Comparison of ENCODE assay signal across 8 cellular contexts in genomic region chr1:230979389-230979716, GRCh38. TPM values are rescaled to one million over a fixed set of nuclear protein-coding genes. Genes with fewer than 3 reads are reported as not detected.
DNase-seq lines count a peak whose midpoint lies in the region; ATAC-seq, FAIRE-seq and TF ChIP-seq lines count a peak whose summit lies in the region.

No MANE protein-coding gene starts in this region.

- H3K4me1 ChIP-seq in HepG2 (ENCODE audit: insufficient read depth, low read length) (peaks cover 21% of the 10 kb centered on the region), tibial artery (peaks cover 5 to 26% (median 15%) of the 10 kb centered on the region in 4 donors)

- in situ Hi-C loops in astrocyte of the cerebellum (cut with HindIII; ENCODE audit: low sequenced_read_pairs), result no loop called here
- in situ Hi-C loops in HepG2 (cut with HindIII; ENCODE audit: extremely low pct_ligation_motif_present, low pct_unique_long_range_greater_than_20kb), result no loop called here

- TSS peak; percentile 81 for BruUV-seq in HepG2 (replicated peaks; lab: Mats Ljungman, UMichigan)

- no peak for TF ChIP-seq RAD21 in HepG2 (CRISPR knock-in tag; IDR thresholded peaks at IDR 0.05)

- H3K9me3 Mint-ChIP-seq in activated CD8-positive, alpha-beta memory T cell treated with anti-CD3 and anti-CD28 coated beads, Interleukin-2, amount 10 ng/mL, durations not matched to agents 7 days and 5 days (ENCODE audit: low read depth), result no peaks in the 10 kb centered on the region

- no peaks in the 10 kb centered on the region for H3K27me3 Mint-ChIP-seq in activated CD8-positive, alpha-beta memory T cell treated with anti-CD3 and anti-CD28 coated beads, Interleukin-2, amount 10 ng/mL, durations not matched to agents 7 days and 5 days

- peak overlapping the region; percentile 81 for H3K4me2 ChIP-seq in HepG2 (ENCODE audit: low read depth, low read length)

- POLR2A ChIA-PET in HepG2 (lab: Yijun Ruan, JAX), result interaction anchor here (1.0 to 1.4 kb wide), 3 partner anchors 12 to 66 kb away, joined by 3 to 4 read pairs (median 3); no protein-coding TSS in a partner anchor

- H3K4me3 ChIP-seq in astrocyte of the cerebellum (ENCODE audit: low read depth, low read length) (peak overlapping the region; percentile 67), HepG2 (replicated peaks in 1 of 3; ENCODE audit: insufficient read depth in 1 of 3, low read depth in 2 of 3, low read length in 3 of 3) (peak overlapping the region; percentile 75 to 89 (median 87)), tibial artery (peak overlapping the region; percentile 85 to 95)

- TF ChIP-seq POLR2A in HepG2 (IDR thresholded peaks at IDR 0.05; ENCODE audit: insufficient read depth in 1 of 2, low read depth in 2 of 2, low read length in 2 of 2), result no peak

- TF ChIP-seq EP300 in HepG2 (IDR thresholded peaks at IDR 0.05; ENCODE audit: low read depth in 2 of 2, low read length in 2 of 2) (no peak), HepG2 (CRISPR knock-in tag; IDR thresholded peaks at IDR 0.05; ENCODE audit: borderline replicate concordance) (no peak)

- peaks cover 9% of the 10 kb centered on the region for H3K79me2 ChIP-seq in HepG2 (ENCODE audit: insufficient read depth, low read length)

- peak overlapping the region; percentile 88 for H3K27ac Mint-ChIP-seq in activated CD8-positive, alpha-beta memory T cell treated with anti-CD3 and anti-CD28 coated beads, Interleukin-2, amount 10 ng/mL, durations not matched to agents 7 days and 5 days

- intact Hi-C loops in HepG2 (cut with micrococcal nuclease; ENCODE audit: unreplicated experiment), result loop anchor here (1.0 to 10.0 kb wide), 6 partner anchors 62 to 337 kb away; partner anchors contain the start of genes AGT and COG2
- intact Hi-C loops in tibial artery (cut with DNase I; ENCODE audit: low total_unique reads), result loop anchor here (5.0 to 10.0 kb wide), 3 partner anchors 52 to 182 kb away; partner anchors contain the start of gene C1orf198

- peak overlapping the region; percentile 77 for H3K9ac ChIP-seq in HepG2 (ENCODE audit: insufficient read depth, low read depth, low read length)

- H3K27ac ChIP-seq in HepG2 (ENCODE audit: extremely low read length, insufficient read depth, low read length) (peak overlapping the region; percentile 54), tibial artery (peak overlapping the region; percentile 48 to 69)

- H3K27me3 ChIP-seq in HepG2 (ENCODE audit: control insufficient read depth in 1 of 2, insufficient read depth in 2 of 2, low read length in 2 of 2), result no peaks in the 10 kb centered on the region; a peak in 1 of 5 replicates
- no peaks in the 10 kb centered on the region for H3K27me3 ChIP-seq in tibial artery

- peaks cover 27% of the 10 kb centered on the region for H3K4me1 Mint-ChIP-seq in activated CD8-positive, alpha-beta memory T cell treated with anti-CD3 and anti-CD28 coated beads, Interleukin-2, amount 10 ng/mL, durations not matched to agents 7 days and 5 days

- H2AFZ ChIP-seq in HepG2 (ENCODE audit: low read length), result peak overlapping the region; percentile 67

- H3K36me3 ChIP-seq in HepG2 (replicated peaks in 1 of 2; ENCODE audit: control insufficient read depth in 1 of 2, insufficient read depth in 2 of 2, low read length in 2 of 2) (peaks cover 0 to 1% of the 10 kb centered on the region in 2 experiments; a peak in 1 of 5 replicates), tibial artery (peaks cover 0 to 18% (median 0%) of the 10 kb centered on the region in 3 donors)

- 2% methylated on average over 12 of the region's 12 CpGs for WGBS in HepG2 (ENCODE audit: low lambda C conversion rate)

- CTCF ChIA-PET in activated CD8-positive, alpha-beta memory T cell treated with anti-CD3 and anti-CD28 coated beads, Interleukin-2, amount 10 ng/mL, durations not matched to agents 7 days and 5 days (lab: Charles Lee), result interaction anchor here (1.0 to 2.7 kb wide), 10 partner anchors 9 to 86 kb away, joined by 3 to 14 read pairs (median 4); partner anchors contain the start of gene FAM89A
- CTCF ChIA-PET in HepG2 (lab: Yijun Ruan, JAX; ENCODE audit: low intra/inter-chr PET ratio, low total read pairs), result interaction anchor here (1.8 to 1.9 kb wide), 2 partner anchors 62 to 182 kb away, joined by 9 to 11 read pairs; no protein-coding TSS in a partner anchor

- no peak for FAIRE-seq in HepG2 (lab: Jason Lieb, UNC)

- TF ChIP-seq CTCF in astrocyte of the cerebellum (IDR thresholded peaks at IDR 0.05; ENCODE audit: low read depth, low read length, missing control alignments), result no peak
- TF ChIP-seq CTCF in HepG2 (CRISPR knock-in tag; IDR thresholded peaks at IDR 0.05), result no peak
- TF ChIP-seq CTCF in tibial artery (IDR thresholded peaks at IDR 0.05), result no peak

- no peak for DNase-seq in activated CD8-positive, alpha-beta memory T cell treated with anti-CD3 and anti-CD28 coated beads, Interleukin-2, amount 10 ng/mL, durations not matched to agents 7 days and 5 days
- no peak for DNase-seq in activated CD8-positive, alpha-beta memory T cell treated with anti-CD3 and anti-CD28 coated beads for 24 hours
- DNase-seq in astrocyte of the cerebellum (ENCODE audit: low read depth) (no peak), HepG2 (ENCODE audit: low spot score) (no peak), tibial artery (no peak), DMS114 treated with DMSO at 0.1 percent for 48 hours (lab: John Stamatoyannopoulos, UW; ENCODE audit: unreplicated experiment) (no peak), NCI-H2196 treated with DMSO at 0.1 percent for 48 hours (lab: John Stamatoyannopoulos, UW; ENCODE audit: unreplicated experiment) (no peak)

- ATAC-seq in activated CD8-positive, alpha-beta memory T cell treated with anti-CD3 and anti-CD28 coated beads, Interleukin-2, amount 10 ng/mL, durations not matched to agents 7 days and 5 days, result no peak
- ATAC-seq in HepG2, result no peak
- no peak for ATAC-seq in HG03521 (IDR thresholded peaks at IDR 0.05; ENCODE audit: unreplicated experiment)

- H3K9me3 ChIP-seq in HepG2 (ENCODE audit: low read length), result no peaks in the 10 kb centered on the region
- no peaks in the 10 kb centered on the region for H3K9me3 ChIP-seq in tibial artery

- H3K4me3 Mint-ChIP-seq in activated CD8-positive, alpha-beta memory T cell treated with anti-CD3 and anti-CD28 coated beads, Interleukin-2, amount 10 ng/mL, durations not matched to agents 7 days and 5 days, result peak overlapping the region; percentile 99

- no peaks in the 10 kb centered on the region for H4K20me1 ChIP-seq in HepG2 (ENCODE audit: insufficient read depth, low read length)

- H3K36me3 Mint-ChIP-seq in activated CD8-positive, alpha-beta memory T cell treated with anti-CD3 and anti-CD28 coated beads, Interleukin-2, amount 10 ng/mL, durations not matched to agents 7 days and 5 days, result peaks cover 23% of the 10 kb centered on the region

RNA-seq across cellular contexts. Expression of gene ARV1, which starts 0.5 kb away (rescaled TPM):
- 10 to 100 TPM; 12.9 to 16.0 TPM for total RNA-seq in activated CD8-positive, alpha-beta memory T cell treated with anti-CD3 and anti-CD28 coated beads, Interleukin-2, amount 10 ng/mL, durations not matched to agents 7 days and 5 days
- total RNA-seq in HepG2 (2016; rRNA removed; fragmentation: Illumina TruSeq; extraction: Trizol), result 8.9 and 15.2 TPM in 2 replicates
- 5.6 and 7.1 TPM in 2 replicates for total RNA-seq in HepG2 (2016; cell fraction: cytosol; rRNA removed; fragmentation: Illumina TruSeq; extraction: Trizol; ENCODE audit: low read depth)
- total RNA-seq in HepG2 (2016; cell fraction: insoluble cytoplasmic fraction; rRNA removed; fragmentation: Illumina TruSeq; extraction: Trizol), result 11.8 and 14.9 TPM in 2 replicates
- total RNA-seq in HepG2 (2016; cell fraction: membrane; rRNA removed; fragmentation: Illumina TruSeq; extraction: Trizol), result 8.0 and 10.1 TPM in 2 replicates
- total RNA-seq in HepG2 (2016; cell fraction: nucleus; rRNA removed; fragmentation: Illumina TruSeq; extraction: Trizol), result 11.2 and 15.6 TPM in 2 replicates
- polyA plus RNA-seq in HepG2 (2011; rRNA removed), result 11.7 and 13.0 TPM in 2 replicates
- 6.0 and 9.4 TPM in 2 replicates for polyA plus RNA-seq in HepG2 (2011; cell fraction: cytosol; rRNA removed)
- polyA plus RNA-seq in HepG2 (2011; cell fraction: nucleus; rRNA removed), result 2.8 and 4.7 TPM in 2 replicates
- 8.5 and 11.7 TPM in 2 replicates for polyA plus RNA-seq in HepG2 (2012)
- polyA plus RNA-seq in HepG2 (2016; cell fraction: cytosol; fragmentation: Illumina TruSeq; extraction: Trizol; ENCODE audit: low read depth), result 5.4 and 5.6 TPM in 2 replicates
- polyA plus RNA-seq in HepG2 (2016; cell fraction: insoluble cytoplasmic fraction; fragmentation: Illumina TruSeq; extraction: Trizol; ENCODE audit: low read depth), result 13.8 and 15.6 TPM in 2 replicates
- 7.2 and 7.5 TPM in 2 replicates for polyA plus RNA-seq in HepG2 (2016; cell fraction: membrane; fragmentation: Illumina TruSeq; extraction: Trizol; ENCODE audit: low read depth)
- polyA plus RNA-seq in HepG2 (2016; cell fraction: nucleus; fragmentation: Illumina TruSeq; extraction: Trizol; ENCODE audit: insufficient read depth, low read depth), result 26.0 and 27.4 TPM in 2 replicates
- 1.4 and 8.7 TPM in 2 replicates for polyA minus RNA-seq in HepG2 (2011; rRNA and poly(A)+ RNA removed; ENCODE audit: low replicate concordance)
- 3.4 and 4.6 TPM in 2 replicates for polyA minus RNA-seq in HepG2 (2011; cell fraction: cytosol; rRNA and poly(A)+ RNA removed)
- 4.0 and 5.0 TPM in 2 replicates for polyA minus RNA-seq in HepG2 (2011; cell fraction: nucleus; rRNA and poly(A)+ RNA removed)

RNA-seq across cellular contexts. Expression of gene TTC13, which starts 0.7 kb away (rescaled TPM):
- 10 to 100 TPM; 30.8 to 39.2 TPM for total RNA-seq in activated CD8-positive, alpha-beta memory T cell treated with anti-CD3 and anti-CD28 coated beads, Interleukin-2, amount 10 ng/mL, durations not matched to agents 7 days and 5 days
- total RNA-seq in HepG2 (2016; rRNA removed; fragmentation: Illumina TruSeq; extraction: Trizol), result 8.1 and 15.9 TPM in 2 replicates
- 5.1 and 6.8 TPM in 2 replicates for total RNA-seq in HepG2 (2016; cell fraction: cytosol; rRNA removed; fragmentation: Illumina TruSeq; extraction: Trizol; ENCODE audit: low read depth)
- 8.3 and 16.6 TPM in 2 replicates for total RNA-seq in HepG2 (2016; cell fraction: insoluble cytoplasmic fraction; rRNA removed; fragmentation: Illumina TruSeq; extraction: Trizol)
- total RNA-seq in HepG2 (2016; cell fraction: membrane; rRNA removed; fragmentation: Illumina TruSeq; extraction: Trizol), result 4.1 and 6.5 TPM in 2 replicates
- total RNA-seq in HepG2 (2016; cell fraction: nucleus; rRNA removed; fragmentation: Illumina TruSeq; extraction: Trizol), result 24.6 and 28.8 TPM in 2 replicates
- 5.8 and 6.8 TPM in 2 replicates for polyA plus RNA-seq in HepG2 (2011; rRNA removed)
- polyA plus RNA-seq in HepG2 (2011; cell fraction: cytosol; rRNA removed), result 2.4 and 3.9 TPM in 2 replicates
- 6.3 and 11.1 TPM in 2 replicates for polyA plus RNA-seq in HepG2 (2011; cell fraction: nucleus; rRNA removed)
- 8.6 and 10.6 TPM in 2 replicates for polyA plus RNA-seq in HepG2 (2012)
- 1.1 and 1.5 TPM in 2 replicates for polyA plus RNA-seq in HepG2 (2016; cell fraction: cytosol; fragmentation: Illumina TruSeq; extraction: Trizol; ENCODE audit: low read depth)
- 6.1 and 7.4 TPM in 2 replicates for polyA plus RNA-seq in HepG2 (2016; cell fraction: insoluble cytoplasmic fraction; fragmentation: Illumina TruSeq; extraction: Trizol; ENCODE audit: low read depth)
- polyA plus RNA-seq in HepG2 (2016; cell fraction: membrane; fragmentation: Illumina TruSeq; extraction: Trizol; ENCODE audit: low read depth), result 1.8 TPM in 2 replicates
- 27.2 and 32.9 TPM in 2 replicates for polyA plus RNA-seq in HepG2 (2016; cell fraction: nucleus; fragmentation: Illumina TruSeq; extraction: Trizol; ENCODE audit: insufficient read depth, low read depth)
- polyA minus RNA-seq in HepG2 (2011; rRNA and poly(A)+ RNA removed; ENCODE audit: low replicate concordance), result 4.8 and 10.9 TPM in 2 replicates
- polyA minus RNA-seq in HepG2 (2011; cell fraction: cytosol; rRNA and poly(A)+ RNA removed), result 5.0 and 8.8 TPM in 2 replicates
- 13.3 and 14.2 TPM in 2 replicates for polyA minus RNA-seq in HepG2 (2011; cell fraction: nucleus; rRNA and poly(A)+ RNA removed)
